ENCODE assay signal across 1 cellular context in genomic region chr6:146916435-146917015, GRCh38.
TF ChIP-seq lines count a peak whose summit lies in the region.

No MANE protein-coding gene starts in this region.

TF ChIP-seq in SK-N-SH treated with all-trans-retinoic acid at 6 μM for 48 hours, 23 proteins besides CTCF, POLR2A, EP300 and RAD21 (continued from another document):
- no peak for TF ChIP-seq ZNF70 (CRISPR knock-in tag; IDR thresholded peaks at IDR 0.05)
- no peak for TF ChIP-seq GLIS3 (CRISPR knock-in tag; IDR thresholded peaks at IDR 0.05)
- TF ChIP-seq ZNF565 (CRISPR knock-in tag; conservative IDR thresholded peaks at IDR 0.05; ENCODE audit: low read depth), result no peak
- no peak for TF ChIP-seq TOX (CRISPR knock-in tag; IDR thresholded peaks at IDR 0.05; ENCODE audit: borderline replicate concordance)
- no peak for TF ChIP-seq TSHZ2 (CRISPR knock-in tag; IDR thresholded peaks at IDR 0.05)
- TF ChIP-seq SNAI2 (CRISPR knock-in tag; IDR thresholded peaks at IDR 0.05), result no peak
- TF ChIP-seq POU6F1 (CRISPR knock-in tag; IDR thresholded peaks at IDR 0.05; ENCODE audit: borderline replicate concordance, low read depth), result no peak
- TF ChIP-seq PPARA (CRISPR knock-in tag; IDR thresholded peaks at IDR 0.05; ENCODE audit: borderline replicate concordance), result no peak
- TF ChIP-seq ZNF8 (CRISPR knock-in tag; IDR thresholded peaks at IDR 0.05), result no peak
- TF ChIP-seq ZFP30 (CRISPR knock-in tag; IDR thresholded peaks at IDR 0.05), result no peak
- TF ChIP-seq ISL1 (CRISPR knock-in tag; IDR thresholded peaks at IDR 0.05), result no peak
TF ChIP-seq in SK-N-SH treated with all-trans-retinoic acid at 6 μM for 48 hours: peak in this region for 0.
